8 cellular contexts compared by ENCODE assay signal in genomic region chr6:69791065-69791471, GRCh38. TPM values are rescaled to one million over a fixed set of nuclear protein-coding genes. Genes with fewer than 3 reads are reported as not detected.
DNase-seq lines count a peak whose midpoint lies in the region; ATAC-seq lines count a peak whose summit lies in the region.

No MANE protein-coding gene starts in this region.

- CTCF ChIA-PET in CD4-positive, alpha-beta memory T cell (lab: Charles Lee; ENCODE audit: partially characterized antibody), result no interaction called here

- DNase-seq in SK-N-MC (ENCODE audit: low read depth, low spot score), result no peak
- DNase-seq in mesendoderm, result no peak
- DNase-seq in CD4-positive, alpha-beta memory T cell, result no peak
- DNase-seq in activated CD4-positive, alpha-beta T cell treated with anti-CD3 and anti-CD28 coated beads for 1 hour, result no peak
- no peak for DNase-seq in NCI-H128 (lab: John Stamatoyannopoulos, UW; ENCODE audit: unreplicated experiment)
- no peak for DNase-seq in NCI-H510A (lab: John Stamatoyannopoulos, UW)

- no peaks in the 10 kb centered on the region for H3K9me3 Mint-ChIP-seq in CD4-positive, alpha-beta memory T cell

- H3K4me1 Mint-ChIP-seq in CD4-positive, alpha-beta memory T cell, result peaks cover 43 to 70% (median 56%) of the 10 kb centered on the region in 4 donors

- no peaks in the 10 kb centered on the region for H3K79me1 ChIP-seq in mesendoderm (ENCODE audit: low read length)

- no peaks in the 10 kb centered on the region for H3K27me3 ChIP-seq in mesendoderm (ENCODE audit: insufficient read depth, low read length, poor library complexity)
- no peaks in the 10 kb centered on the region for H3K27me3 ChIP-seq in CD4-positive, alpha-beta memory T cell (ENCODE audit: insufficient read depth, low read length)

- H3K4ac ChIP-seq in mesendoderm (ENCODE audit: low read depth, low read length), result no peak overlapping the region

- peaks cover 15 to 24% of the 10 kb centered on the region in 2 donors for H3K36me3 Mint-ChIP-seq in CD4-positive, alpha-beta memory T cell

- H2BK5ac ChIP-seq in mesendoderm (ENCODE audit: low read length), result no peak overlapping the region

- H3K4me3 ChIP-seq in SK-N-MC (no peak overlapping the region), mesendoderm (ENCODE audit: low read length) (no peak overlapping the region)
- H3K4me3 ChIP-seq in CD4-positive, alpha-beta memory T cell (ENCODE audit: low read length in 2 of 2), result no peak overlapping the region

- peaks cover 4% of the 10 kb centered on the region for H3K4me1 ChIP-seq in mesendoderm (ENCODE audit: control insufficient read depth, low read depth, low read length)
- H3K4me1 ChIP-seq in CD4-positive, alpha-beta memory T cell (ENCODE audit: insufficient read depth, low read length), result peaks cover 48% of the 10 kb centered on the region

- H3K27me3 Mint-ChIP-seq in CD4-positive, alpha-beta memory T cell, result no peaks in the 10 kb centered on the region

- H3K9ac ChIP-seq in SK-N-MC (ENCODE audit: insufficient read length) (no peak overlapping the region), mesendoderm (ENCODE audit: low read length) (no peak overlapping the region)

- no peaks in the 10 kb centered on the region for H3K9me3 ChIP-seq in SK-N-MC (ENCODE audit: low read depth, low read length)
- H3K9me3 ChIP-seq in CD4-positive, alpha-beta memory T cell (ENCODE audit: control insufficient read depth in 1 of 2, low read length in 2 of 2), result no peaks in the 10 kb centered on the region

- no peak overlapping the region for H3K23ac ChIP-seq in mesendoderm (ENCODE audit: low read length)

- no CpG with 5 or more reads among the region's 2 CpGs for WGBS in mesendoderm (ENCODE audit: extremely low coverage, insufficient coverage, low lambda C conversion rate)

- peaks cover 14% of the 10 kb centered on the region for H3K79me2 ChIP-seq in mesendoderm (ENCODE audit: control insufficient read depth, insufficient read depth, low read length)

- no peak overlapping the region for H3K27ac Mint-ChIP-seq in CD4-positive, alpha-beta memory T cell

- H3K27ac ChIP-seq in SK-N-MC (peak overlapping the region; percentile 47), mesendoderm (ENCODE audit: low read depth, low read length) (no peak overlapping the region)
- H3K27ac ChIP-seq in CD4-positive, alpha-beta memory T cell (ENCODE audit: low read depth, low read length), result no peak overlapping the region

- peak overlapping the region in 1 of 8 donors; percentile 31 for H3K4me3 Mint-ChIP-seq in CD4-positive, alpha-beta memory T cell

- POLR2A ChIA-PET in CD4-positive, alpha-beta memory T cell (lab: Charles Lee; ENCODE audit: partially characterized antibody), result no interaction called here

- H3K18ac ChIP-seq in mesendoderm (ENCODE audit: low read length), result peak overlapping the region; percentile 28

- intact Hi-C loops in CD4-positive, alpha-beta memory T cell (cut with micrococcal nuclease), result loop anchor here (10.0 kb wide), 1 partner anchor 774 kb away; the partner anchor contains the start of gene SDHAF4

- no peak overlapping the region for H4K8ac ChIP-seq in mesendoderm (ENCODE audit: low read depth, low read length)

- H3K56ac ChIP-seq in mesendoderm (ENCODE audit: low read length), result no peak overlapping the region

- H2AK5ac ChIP-seq in mesendoderm (ENCODE audit: low read length), result no peak overlapping the region

- peak overlapping the region; percentile 74 for H2BK15ac ChIP-seq in mesendoderm (replicated peaks; ENCODE audit: low read depth)

- peak; percentile 24 for ATAC-seq in GM18520 (IDR thresholded peaks at IDR 0.05; ENCODE audit: unreplicated experiment)
- ATAC-seq in HG02759 (IDR thresholded peaks at IDR 0.05; ENCODE audit: unreplicated experiment), result peak; percentile 55

- H4K5ac ChIP-seq in mesendoderm (ENCODE audit: low read length), result no peak overlapping the region

- no peak overlapping the region for H3K4me2 ChIP-seq in mesendoderm (ENCODE audit: low read length)

- no peak overlapping the region for H2BK120ac ChIP-seq in mesendoderm (ENCODE audit: low read depth, low read length)

- H3K36me3 ChIP-seq in SK-N-MC (ENCODE audit: insufficient read depth, low read length), result peaks cover 24% of the 10 kb centered on the region
- H3K36me3 ChIP-seq in mesendoderm (ENCODE audit: control insufficient read depth, insufficient read depth, low read length), result no peaks in the 10 kb centered on the region
- H3K36me3 ChIP-seq in CD4-positive, alpha-beta memory T cell (ENCODE audit: insufficient read depth, low read length), result no peaks in the 10 kb centered on the region

RNA-seq across cellular contexts. Expression of gene LMBRD1, which starts 5.7 kb away (rescaled TPM):
- 18.1 TPM for polyA plus RNA-seq in mesendoderm (2013, experiment 1 of 2)
- polyA plus RNA-seq in mesendoderm (2013, experiment 2 of 2), result 17.5 TPM
- total RNA-seq in CD4-positive, alpha-beta memory T cell, result 10 to 100 TPM; 53.8 to 55.7 TPM
- 10 to 100 TPM; 54.7 to 61.5 TPM for polyA plus RNA-seq in CD4-positive, alpha-beta memory T cell
